In the genomic region with DNA sequence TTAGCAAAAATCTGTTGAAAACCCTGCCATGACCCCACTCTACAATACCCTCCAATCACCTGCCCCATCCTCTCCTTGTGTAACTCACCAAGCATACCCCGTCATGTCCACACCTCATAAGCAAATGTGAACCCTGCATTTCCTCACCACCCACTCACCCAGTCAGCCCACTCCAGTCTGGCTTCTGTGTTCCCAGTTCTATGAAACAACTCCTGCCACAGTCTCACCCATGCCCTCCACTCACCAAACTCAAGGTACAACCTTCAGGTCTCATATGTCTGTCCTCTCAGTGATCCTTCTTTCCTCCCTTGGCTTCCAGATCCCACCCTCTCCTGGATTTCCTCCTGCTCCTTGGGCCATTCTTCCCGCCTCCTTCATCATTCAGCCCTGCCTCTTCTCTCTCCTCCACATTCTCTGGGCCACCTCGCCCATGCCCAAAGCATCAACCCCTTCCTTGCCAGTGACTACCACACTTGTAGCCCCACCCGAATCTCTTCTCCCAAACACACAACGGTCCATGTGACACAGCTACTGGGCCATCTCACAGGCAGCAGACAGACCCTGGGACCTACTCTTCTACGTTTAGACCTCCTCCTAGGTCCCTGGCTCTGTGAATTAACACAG, we compare ENCODE assay signal across 1 cellular context.
TF ChIP-seq lines count a peak whose summit lies in the region.

No MANE protein-coding gene starts in this region.

TF ChIP-seq in HepG2, 621 proteins besides CTCF, POLR2A, EP300 and RAD21:
- TF ChIP-seq, protein P1, sequence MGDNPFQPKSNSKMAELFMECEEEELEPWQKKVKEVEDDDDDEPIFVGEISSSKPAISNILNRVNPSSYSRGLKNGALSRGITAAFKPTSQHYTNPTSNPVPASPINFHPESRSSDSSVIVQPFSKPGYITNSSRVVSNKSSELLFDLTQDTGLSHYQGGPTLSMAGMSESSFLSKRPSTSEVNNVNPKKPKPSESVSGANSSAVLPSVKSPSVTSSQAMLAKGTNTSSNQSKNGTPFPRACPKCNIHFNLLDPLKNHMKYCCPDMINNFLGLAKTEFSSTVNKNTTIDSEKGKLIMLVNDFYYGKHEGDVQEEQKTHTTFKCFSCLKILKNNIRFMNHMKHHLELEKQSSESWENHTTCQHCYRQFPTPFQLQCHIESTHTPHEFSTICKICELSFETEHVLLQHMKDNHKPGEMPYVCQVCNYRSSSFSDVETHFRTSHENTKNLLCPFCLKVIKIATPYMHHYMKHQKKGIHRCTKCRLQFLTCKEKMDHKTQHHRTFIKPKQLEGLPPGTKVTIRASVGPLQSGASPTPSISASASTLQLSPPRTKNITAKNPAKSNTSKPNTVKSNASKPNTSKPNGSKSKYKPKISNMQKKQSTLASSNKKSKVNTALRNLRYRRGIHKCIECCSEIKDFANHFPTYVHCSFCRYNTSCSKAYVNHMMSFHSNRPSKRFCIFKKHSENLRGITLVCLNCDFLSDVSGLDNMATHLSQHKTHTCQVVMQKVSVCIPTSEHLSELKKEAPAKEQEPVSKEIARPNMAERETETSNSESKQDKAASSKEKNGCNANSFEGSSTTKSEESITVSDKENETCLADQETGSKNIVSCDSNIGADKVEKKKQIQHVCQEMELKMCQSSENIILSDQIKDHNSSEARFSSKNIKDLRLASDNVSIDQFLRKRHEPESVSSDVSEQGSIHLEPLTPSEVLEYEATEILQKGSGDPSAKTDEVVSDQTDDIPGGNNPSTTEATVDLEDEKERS (CRISPR knock-in tag; IDR thresholded peaks at IDR 0.05): no peak
- no peak for TF ChIP-seq NFE2L2 (IDR thresholded peaks at IDR 0.05; ENCODE audit: low read length)
- no peak for TF ChIP-seq CHCHD3 (CRISPR knock-in tag; IDR thresholded peaks at IDR 0.05)
- TF ChIP-seq, protein P2, sequence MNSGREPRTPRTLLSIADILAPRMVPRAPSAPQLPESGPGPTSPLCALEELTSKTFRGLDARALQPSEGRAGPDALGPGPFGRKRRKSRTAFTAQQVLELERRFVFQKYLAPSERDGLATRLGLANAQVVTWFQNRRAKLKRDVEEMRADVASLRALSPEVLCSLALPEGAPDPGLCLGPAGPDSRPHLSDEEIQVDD (CRISPR knock-in tag; IDR thresholded peaks at IDR 0.05; ENCODE audit: borderline replicate concordance): no peak
- TF ChIP-seq ZNF101 (CRISPR knock-in tag; IDR thresholded peaks at IDR 0.05; ENCODE audit: borderline replicate concordance, low read depth): no peak
- TF ChIP-seq, protein P3, sequence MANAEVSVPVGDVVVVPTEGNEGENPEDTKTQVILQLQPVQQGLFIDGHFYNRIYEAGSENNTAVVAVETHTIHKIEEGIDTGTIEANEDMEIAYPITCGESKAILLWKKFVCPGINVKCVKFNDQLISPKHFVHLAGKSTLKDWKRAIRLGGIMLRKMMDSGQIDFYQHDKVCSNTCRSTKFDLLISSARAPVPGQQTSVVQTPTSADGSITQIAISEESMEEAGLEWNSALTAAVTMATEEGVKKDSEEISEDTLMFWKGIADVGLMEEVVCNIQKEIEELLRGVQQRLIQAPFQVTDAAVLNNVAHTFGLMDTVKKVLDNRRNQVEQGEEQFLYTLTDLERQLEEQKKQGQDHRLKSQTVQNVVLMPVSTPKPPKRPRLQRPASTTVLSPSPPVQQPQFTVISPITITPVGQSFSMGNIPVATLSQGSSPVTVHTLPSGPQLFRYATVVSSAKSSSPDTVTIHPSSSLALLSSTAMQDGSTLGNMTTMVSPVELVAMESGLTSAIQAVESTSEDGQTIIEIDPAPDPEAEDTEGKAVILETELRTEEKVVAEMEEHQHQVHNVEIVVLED (CRISPR knock-in tag; IDR thresholded peaks at IDR 0.05; ENCODE audit: borderline replicate concordance): no peak
- TF ChIP-seq RBM22 (optimal IDR thresholded peaks at IDR 0.05; ENCODE audit: low read length): peak; percentile 48
- TF ChIP-seq NFYB (CRISPR knock-in tag; IDR thresholded peaks at IDR 0.05): no peak
- no peak for TF ChIP-seq KDM6A (CRISPR knock-in tag; IDR thresholded peaks at IDR 0.05; ENCODE audit: low read depth)
- TF ChIP-seq HDAC1 (CRISPR knock-in tag; IDR thresholded peaks at IDR 0.05): no peak
- TF ChIP-seq, protein P4, sequence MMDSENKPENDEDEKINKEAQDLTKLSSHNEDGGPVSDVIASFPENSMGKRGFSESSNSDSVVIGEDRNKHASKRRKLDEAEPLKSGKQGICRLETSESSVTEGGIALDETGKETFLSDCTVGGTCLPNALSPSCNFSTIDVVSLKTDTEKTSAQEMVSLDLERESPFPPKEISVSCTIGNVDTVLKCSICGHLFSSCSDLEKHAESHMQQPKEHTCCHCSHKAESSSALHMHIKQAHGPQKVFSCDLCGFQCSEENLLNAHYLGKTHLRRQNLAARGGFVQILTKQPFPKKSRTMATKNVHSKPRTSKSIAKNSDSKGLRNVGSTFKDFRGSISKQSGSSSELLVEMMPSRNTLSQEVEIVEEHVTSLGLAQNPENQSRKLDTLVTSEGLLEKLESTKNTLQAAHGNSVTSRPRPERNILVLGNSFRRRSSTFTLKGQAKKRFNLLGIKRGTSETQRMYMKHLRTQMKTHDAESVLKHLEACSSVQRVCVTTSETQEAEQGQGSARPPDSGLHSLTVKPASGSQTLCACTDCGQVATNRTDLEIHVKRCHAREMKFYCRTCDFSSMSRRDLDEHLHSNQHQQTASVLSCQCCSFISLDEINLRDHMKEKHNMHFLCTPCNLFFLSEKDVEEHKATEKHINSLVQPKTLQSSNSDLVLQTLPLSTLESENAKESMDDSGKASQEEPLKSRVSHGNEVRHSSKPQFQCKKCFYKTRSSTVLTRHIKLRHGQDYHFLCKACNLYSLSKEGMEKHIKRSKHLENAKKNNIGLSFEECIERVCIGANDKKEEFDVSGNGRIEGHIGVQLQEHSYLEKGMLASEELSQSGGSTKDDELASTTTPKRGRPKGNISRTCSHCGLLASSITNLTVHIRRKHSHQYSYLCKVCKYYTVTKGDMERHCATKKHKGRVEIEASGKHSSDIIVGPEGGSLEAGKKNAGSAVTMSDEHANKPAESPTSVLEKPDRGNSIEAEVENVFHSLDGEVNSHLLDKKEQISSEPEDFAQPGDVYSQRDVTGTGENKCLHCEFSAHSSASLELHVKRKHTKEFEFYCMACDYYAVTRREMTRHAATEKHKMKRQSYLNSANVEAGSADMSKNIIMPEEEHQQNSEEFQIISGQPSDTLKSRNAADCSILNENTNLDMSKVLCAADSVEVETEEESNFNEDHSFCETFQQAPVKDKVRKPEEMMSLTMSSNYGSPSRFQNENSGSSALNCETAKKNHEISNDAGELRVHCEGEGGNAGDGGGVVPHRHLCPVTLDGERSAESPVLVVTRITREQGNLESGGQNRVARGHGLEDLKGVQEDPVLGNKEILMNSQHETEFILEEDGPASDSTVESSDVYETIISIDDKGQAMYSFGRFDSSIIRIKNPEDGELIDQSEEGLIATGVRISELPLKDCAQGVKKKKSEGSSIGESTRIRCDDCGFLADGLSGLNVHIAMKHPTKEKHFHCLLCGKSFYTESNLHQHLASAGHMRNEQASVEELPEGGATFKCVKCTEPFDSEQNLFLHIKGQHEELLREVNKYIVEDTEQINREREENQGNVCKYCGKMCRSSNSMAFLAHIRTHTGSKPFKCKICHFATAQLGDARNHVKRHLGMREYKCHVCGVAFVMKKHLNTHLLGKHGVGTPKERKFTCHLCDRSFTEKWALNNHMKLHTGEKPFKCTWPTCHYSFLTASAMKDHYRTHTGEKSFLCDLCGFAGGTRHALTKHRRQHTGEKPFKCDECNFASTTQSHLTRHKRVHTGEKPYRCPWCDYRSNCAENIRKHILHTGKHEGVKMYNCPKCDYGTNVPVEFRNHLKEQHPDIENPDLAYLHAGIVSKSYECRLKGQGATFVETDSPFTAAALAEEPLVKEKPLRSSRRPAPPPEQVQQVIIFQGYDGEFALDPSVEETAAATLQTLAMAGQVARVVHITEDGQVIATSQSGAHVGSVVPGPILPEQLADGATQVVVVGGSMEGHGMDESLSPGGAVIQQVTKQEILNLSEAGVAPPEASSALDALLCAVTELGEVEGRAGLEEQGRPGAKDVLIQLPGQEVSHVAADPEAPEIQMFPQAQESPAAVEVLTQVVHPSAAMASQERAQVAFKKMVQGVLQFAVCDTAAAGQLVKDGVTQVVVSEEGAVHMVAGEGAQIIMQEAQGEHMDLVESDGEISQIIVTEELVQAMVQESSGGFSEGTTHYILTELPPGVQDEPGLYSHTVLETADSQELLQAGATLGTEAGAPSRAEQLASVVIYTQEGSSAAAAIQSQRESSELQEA (CRISPR knock-in tag; IDR thresholded peaks at IDR 0.05; ENCODE audit: not compliant biosample characterization): no peak
- TF ChIP-seq ATM (IDR thresholded peaks at IDR 0.05; ENCODE audit: borderline replicate concordance): peak; percentile 36; the same call in 1 of the 2 replicates
- 0 out of 2 replicates have a peak, but pooled peaks have one; percentile 26 for TF ChIP-seq JUNB (CRISPR knock-in tag; IDR thresholded peaks at IDR 0.05; ENCODE audit: borderline replicate concordance)
- TF ChIP-seq, protein P5, sequence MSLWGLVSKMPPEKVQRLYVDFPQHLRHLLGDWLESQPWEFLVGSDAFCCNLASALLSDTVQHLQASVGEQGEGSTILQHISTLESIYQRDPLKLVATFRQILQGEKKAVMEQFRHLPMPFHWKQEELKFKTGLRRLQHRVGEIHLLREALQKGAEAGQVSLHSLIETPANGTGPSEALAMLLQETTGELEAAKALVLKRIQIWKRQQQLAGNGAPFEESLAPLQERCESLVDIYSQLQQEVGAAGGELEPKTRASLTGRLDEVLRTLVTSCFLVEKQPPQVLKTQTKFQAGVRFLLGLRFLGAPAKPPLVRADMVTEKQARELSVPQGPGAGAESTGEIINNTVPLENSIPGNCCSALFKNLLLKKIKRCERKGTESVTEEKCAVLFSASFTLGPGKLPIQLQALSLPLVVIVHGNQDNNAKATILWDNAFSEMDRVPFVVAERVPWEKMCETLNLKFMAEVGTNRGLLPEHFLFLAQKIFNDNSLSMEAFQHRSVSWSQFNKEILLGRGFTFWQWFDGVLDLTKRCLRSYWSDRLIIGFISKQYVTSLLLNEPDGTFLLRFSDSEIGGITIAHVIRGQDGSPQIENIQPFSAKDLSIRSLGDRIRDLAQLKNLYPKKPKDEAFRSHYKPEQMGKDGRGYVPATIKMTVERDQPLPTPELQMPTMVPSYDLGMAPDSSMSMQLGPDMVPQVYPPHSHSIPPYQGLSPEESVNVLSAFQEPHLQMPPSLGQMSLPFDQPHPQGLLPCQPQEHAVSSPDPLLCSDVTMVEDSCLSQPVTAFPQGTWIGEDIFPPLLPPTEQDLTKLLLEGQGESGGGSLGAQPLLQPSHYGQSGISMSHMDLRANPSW (CRISPR knock-in tag; IDR thresholded peaks at IDR 0.05; ENCODE audit: borderline replicate concordance): no peak
